In genomic region chr4:139176299-139177048, GRCh38 we compare ENCODE assay signal across 1 cellular context.
A peak's percentile ranks its signal among the peaks of the same experiment; 100 is the strongest.
TF ChIP-seq lines count a peak whose summit lies in the region.

No MANE protein-coding gene starts in this region.

TF ChIP-seq in HepG2, 621 proteins besides CTCF, POLR2A, EP300 and RAD21 (continued from another document and continues in another):
- TF ChIP-seq ZBTB39 (CRISPR knock-in tag; IDR thresholded peaks at IDR 0.05), result no peak
- TF ChIP-seq NR1H2 (CRISPR knock-in tag; IDR thresholded peaks at IDR 0.05; ENCODE audit: borderline replicate concordance, low read depth), result no peak
- TF ChIP-seq ZNF891 (CRISPR knock-in tag; IDR thresholded peaks at IDR 0.05), result no peak
- no peak for TF ChIP-seq ZNF260 (CRISPR knock-in tag; IDR thresholded peaks at IDR 0.05; ENCODE audit: borderline replicate concordance, low read depth)
- TF ChIP-seq NFKB2 (CRISPR knock-in tag; IDR thresholded peaks at IDR 0.05; ENCODE audit: borderline replicate concordance), result no peak
- TF ChIP-seq MXI1 (IDR thresholded peaks at IDR 0.05; ENCODE audit: borderline replicate concordance, low read depth, low read length), result peak; percentile 82; the same call in 1 of the 3 replicates
- TF ChIP-seq ZNF512 (CRISPR knock-in tag; IDR thresholded peaks at IDR 0.05), result no peak
- TF ChIP-seq ATF7 (IDR thresholded peaks at IDR 0.05), result no peak
- no peak for TF ChIP-seq ATF7 (CRISPR knock-in tag; IDR thresholded peaks at IDR 0.05)
- TF ChIP-seq NRL (CRISPR knock-in tag; IDR thresholded peaks at IDR 0.05; ENCODE audit: borderline replicate concordance), result no peak
- no peak for TF ChIP-seq CERS6 (CRISPR knock-in tag; IDR thresholded peaks at IDR 0.05)
- TF ChIP-seq MXD1 (CRISPR knock-in tag; IDR thresholded peaks at IDR 0.05), result peak; percentile 46; the same call in 1 of the 2 replicates
- TF ChIP-seq THRA (CRISPR knock-in tag; IDR thresholded peaks at IDR 0.05; ENCODE audit: borderline replicate concordance), result peak; percentile 67; the same call in 1 of the 2 replicates
- no peak; the same call in 1 of the 2 replicates for TF ChIP-seq NFYB (CRISPR knock-in tag; IDR thresholded peaks at IDR 0.05)
- 0 out of 2 replicates have a peak, but pooled peaks have one; percentile 24 for TF ChIP-seq RFXAP (CRISPR knock-in tag; IDR thresholded peaks at IDR 0.05; ENCODE audit: borderline replicate concordance)
- TF ChIP-seq ZNF205 (CRISPR knock-in tag; IDR thresholded peaks at IDR 0.05), result no peak
- TF ChIP-seq ZFP82 (CRISPR knock-in tag; IDR thresholded peaks at IDR 0.05; ENCODE audit: borderline replicate concordance), result no peak
- TF ChIP-seq CCAR2 (optimal IDR thresholded peaks at IDR 0.05; ENCODE audit: low read depth, low read length), result no peak
- TF ChIP-seq ZNF546 (CRISPR knock-in tag; conservative IDR thresholded peaks at IDR 0.05), result no peak
- no peak for TF ChIP-seq SNAPC5 (CRISPR knock-in tag; IDR thresholded peaks at IDR 0.05; ENCODE audit: borderline replicate concordance)
- no peak for TF ChIP-seq TGIF2 (CRISPR knock-in tag; IDR thresholded peaks at IDR 0.05)
- peak; percentile 62; the same call in 1 of the 2 replicates for TF ChIP-seq ZNF503 (CRISPR knock-in tag; IDR thresholded peaks at IDR 0.05)
- TF ChIP-seq HOXA3 (CRISPR knock-in tag; IDR thresholded peaks at IDR 0.05), result peak; percentile 46; the same call in 1 of the 2 replicates
- no peak for TF ChIP-seq ZNF564 (CRISPR knock-in tag; IDR thresholded peaks at IDR 0.05)
- peak; percentile 78 for TF ChIP-seq ZGPAT (CRISPR knock-in tag; IDR thresholded peaks at IDR 0.05)
- TF ChIP-seq ZBTB1 (CRISPR knock-in tag; IDR thresholded peaks at IDR 0.05; ENCODE audit: borderline replicate concordance), result no peak
- TF ChIP-seq ZNF296 (CRISPR knock-in tag; conservative IDR thresholded peaks at IDR 0.05), result no peak
- peak; percentile 22; the same call in 1 of the 2 replicates for TF ChIP-seq DMAP1 (CRISPR knock-in tag; IDR thresholded peaks at IDR 0.05)
- TF ChIP-seq ZNF772 (CRISPR knock-in tag; IDR thresholded peaks at IDR 0.05), result no peak
- TF ChIP-seq PHF8 (CRISPR knock-in tag; IDR thresholded peaks at IDR 0.05), result peak; percentile 72
- TF ChIP-seq IRF9 (CRISPR knock-in tag; IDR thresholded peaks at IDR 0.05; ENCODE audit: borderline replicate concordance), result no peak; the same call in 1 of the 2 replicates
- TF ChIP-seq HNRNPH1 (optimal IDR thresholded peaks at IDR 0.05; ENCODE audit: low read depth, low read length), result no peak
- 0 out of 2 replicates have a peak, but pooled peaks have one; percentile 7 for TF ChIP-seq MEIS2 (CRISPR knock-in tag; IDR thresholded peaks at IDR 0.05)
- TF ChIP-seq ZNF746 (CRISPR knock-in tag; IDR thresholded peaks at IDR 0.05), result no peak
- no peak for TF ChIP-seq ZFP36L2 (CRISPR knock-in tag; IDR thresholded peaks at IDR 0.05)
- TF ChIP-seq ONECUT2 (CRISPR knock-in tag; IDR thresholded peaks at IDR 0.05), result no peak
- no peak for TF ChIP-seq GFI1 (CRISPR knock-in tag; IDR thresholded peaks at IDR 0.05; ENCODE audit: borderline replicate concordance)
- TF ChIP-seq ZKSCAN8 (CRISPR knock-in tag; IDR thresholded peaks at IDR 0.05; ENCODE audit: borderline replicate concordance), result no peak
- TF ChIP-seq ZNF280B (CRISPR knock-in tag; IDR thresholded peaks at IDR 0.05; ENCODE audit: borderline replicate concordance), result no peak; the same call in 1 of the 2 replicates
- peak; percentile 20; the same call in 1 of the 2 replicates for TF ChIP-seq SIN3A (IDR thresholded peaks at IDR 0.05; ENCODE audit: borderline replicate concordance, low read depth, low read length)
- TF ChIP-seq KDM6A (CRISPR knock-in tag; IDR thresholded peaks at IDR 0.05; ENCODE audit: low read depth), result no peak
- TF ChIP-seq ATF4 (CRISPR knock-in tag; IDR thresholded peaks at IDR 0.05), result no peak
- no peak for TF ChIP-seq JARID2 (CRISPR knock-in tag; IDR thresholded peaks at IDR 0.05; ENCODE audit: insufficient replicate concordance)
- no peak for TF ChIP-seq PAF1 (CRISPR knock-in tag; IDR thresholded peaks at IDR 0.05)
- no peak for TF ChIP-seq ZNF615 (CRISPR knock-in tag; IDR thresholded peaks at IDR 0.05; ENCODE audit: borderline replicate concordance)
- TF ChIP-seq ZNF10 (CRISPR knock-in tag; IDR thresholded peaks at IDR 0.05; ENCODE audit: borderline replicate concordance, low read depth), result no peak
- TF ChIP-seq ZNF326 (CRISPR knock-in tag; IDR thresholded peaks at IDR 0.05; ENCODE audit: borderline replicate concordance), result no peak
- TF ChIP-seq SALL1 (CRISPR knock-in tag; IDR thresholded peaks at IDR 0.05), result peak; percentile 36
- TF ChIP-seq MIER2 (CRISPR knock-in tag; IDR thresholded peaks at IDR 0.05), result no peak
- TF ChIP-seq HOXA5 (CRISPR knock-in tag; IDR thresholded peaks at IDR 0.05), result no peak
- no peak for TF ChIP-seq ATF3 (CRISPR knock-in tag; IDR thresholded peaks at IDR 0.05)
- no peak for TF ChIP-seq ZNF354B (CRISPR knock-in tag; IDR thresholded peaks at IDR 0.05)
- TF ChIP-seq ZNF660 (CRISPR knock-in tag; IDR thresholded peaks at IDR 0.05; ENCODE audit: borderline replicate concordance, low read depth), result no peak
- TF ChIP-seq ERF (CRISPR knock-in tag; IDR thresholded peaks at IDR 0.05), result no peak
- no peak for TF ChIP-seq PLSCR1 (CRISPR knock-in tag; IDR thresholded peaks at IDR 0.05; ENCODE audit: borderline replicate concordance)
